In the genomic region with DNA sequence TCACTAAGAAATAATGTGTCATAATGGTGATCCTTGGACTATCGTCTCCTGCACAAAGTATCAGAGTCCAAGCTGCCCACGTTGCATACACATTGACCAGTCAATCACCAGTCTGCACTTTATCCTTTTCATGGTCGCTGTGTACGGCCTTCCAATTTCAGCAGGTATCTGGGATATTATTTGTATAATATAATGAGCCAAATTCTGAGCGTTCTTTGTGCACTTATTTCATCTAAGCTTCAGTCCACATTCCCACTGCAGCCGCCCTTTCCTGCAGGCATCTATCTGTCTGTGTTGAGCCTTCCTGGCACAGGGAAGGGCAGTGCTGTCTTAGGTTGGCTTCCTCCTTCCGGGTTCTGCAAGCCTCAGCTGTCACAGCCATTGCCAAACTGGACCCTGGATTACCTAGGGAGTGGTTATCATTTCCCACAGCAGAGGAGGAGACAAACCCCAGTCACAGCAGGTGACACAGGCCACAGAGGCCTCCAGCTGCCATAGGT, we compare ENCODE assay signal across 23 cellular contexts.
"Had no signal": no experiment of that assay in that cellular context is flagged by ENCODE, and none has a peak within 500 bp of the region (broad histone marks: within the 10 kb centered on the region; RNA-seq: fewer than 3 reads in every experiment).

No MANE protein-coding gene starts in this region.

- H3K4me3 ChIP-seq: esophagus squamous epithelium, right atrium auricular region, thoracic aorta, uterus had no signal

- DNase-seq: activated CD4-positive, alpha-beta memory T cell treated with anti-CD3 and anti-CD28 coated beads, Interleukin-2, amount 10 ng/mL, durations not matched to agents 7 days and 5 days; activated CD4-positive, alpha-beta T cell treated with anti-CD3 and anti-CD28 coated beads, Interleukin-2, amount 10 ng/mL, durations not matched to agents 24 days and 14 days; activated CD4-positive, CD25-positive, alpha-beta regulatory T cell treated with anti-CD3 and anti-CD28 coated beads, Interleukin-2, amount 50 U/mL, for 72 hours; activated CD8-positive, alpha-beta memory T cell treated with anti-CD3 and anti-CD28 coated beads, Interleukin-2, amount 50 U/mL, for 48 hours; activated gamma-delta T cell; activated naive CD4-positive, alpha-beta T cell treated with anti-CD3 and anti-CD28 coated beads, Interleukin-2, amount 10 ng/mL, durations not matched to agents 7 days and 5 days; activated T-cell treated with anti-CD3 and anti-CD28 coated beads, Interleukin-2, amount 50 U/mL, for 24 hours; amniotic stem cell; caudate nucleus; esophagus squamous epithelium; left ventricle myocardium superior; mammary epithelial cell; naive thymus-derived CD8-positive, alpha-beta T cell; occipital lobe; stimulated activated CD4-positive, alpha-beta T cell treated with anti-CD3 and anti-CD28 coated beads, Interleukin-2, amount 100 ng/mL, for 48 hours; stimulated activated naive CD8-positive, alpha-beta T cell treated with anti-CD3 and anti-CD28 coated beads, Interleukin-15, Interleukin-2, amounts not matched to agents 100 U/mL and 50 U/mL, for 24 hours; T-helper 2 cell; uterus had no signal

- H3K4me1 ChIP-seq: uterus had no signal

- H3K27ac ChIP-seq: right atrium auricular region, thoracic aorta, uterus had no signal

- H3K36me3 ChIP-seq: esophagus squamous epithelium, right atrium auricular region, thoracic aorta, uterus had no signal

- ATAC-seq: left ventricle myocardium superior; naive thymus-derived CD8-positive, alpha-beta T cell; stimulated activated naive CD8-positive, alpha-beta T cell treated with anti-CD3 and anti-CD28 coated beads, Interleukin-15, Interleukin-2, amounts not matched to agents 100 U/mL and 50 U/mL, for 24 hours had no signal

- FAIRE-seq: astrocyte, frontal cortex, islet of Langerhans had no signal

- H3K27me3 ChIP-seq: right atrium auricular region, uterus had no signal

- H3K9me3 ChIP-seq: esophagus squamous epithelium, right atrium auricular region, thoracic aorta, uterus had no signal
